ENCODE assay signal across 23 cellular contexts in genomic region chr15:69341356-69341755, GRCh38. TPM values are rescaled to one million over a fixed set of nuclear protein-coding genes. Genes with fewer than 3 reads are reported as not detected.
"Had no signal": no experiment of that assay in that cellular context is flagged by ENCODE, and none has a peak within 500 bp of the region (broad histone marks: within the 10 kb centered on the region; RNA-seq: fewer than 3 reads in every experiment).

No MANE protein-coding gene starts in this region.

- H3K4me1 ChIP-seq: ascending aorta, body of pancreas had no signal

- H3K27me3 ChIP-seq: ascending aorta, body of pancreas, cardiac muscle cell had no signal

- H3K27ac Mint-ChIP-seq: activated B cell treated with CpG ODN at 0.5 μM for 24 hours; activated CD4-positive, alpha-beta T cell treated with anti-CD3 and anti-CD28 coated beads, Interleukin-2, amount 10 ng/mL, durations not matched to agents 24 days and 14 days; activated CD8-positive, alpha-beta memory T cell treated with anti-CD3 and anti-CD28 coated beads, Interleukin-2, amount 10 ng/mL, durations not matched to agents 7 days and 5 days; activated naive CD4-positive, alpha-beta T cell treated with anti-CD3 and anti-CD28 coated beads, Interleukin-2, amount 50 U/mL, for 24 hours; activated T-cell treated with anti-CD3 and anti-CD28 coated beads, Interleukin-2, amount 50 U/mL, for 24 hours; activated T-helper 1 cell treated with anti-CD3 and anti-CD28 coated beads, Interleukin-12 subunit alpha, Interleukin-12 subunit beta, Interleukin-2, Interleukin-4 antibody, amounts not matched to agents 30 ng/mL and 10 ng/mL and 1 ng/mL, durations not matched to agents 14 hours and 24 hours and 36 hours; T-helper 17 cell had no signal

- H3K36me3 Mint-ChIP-seq: activated CD8-positive, alpha-beta memory T cell treated with anti-CD3 and anti-CD28 coated beads, Interleukin-2, amount 10 ng/mL, durations not matched to agents 7 days and 5 days; activated naive CD4-positive, alpha-beta T cell treated with anti-CD3 and anti-CD28 coated beads, Interleukin-2, amount 50 U/mL, for 24 hours had no signal

- H3K9me3 Mint-ChIP-seq: activated B cell treated with CpG ODN at 0.5 μM for 24 hours; activated CD4-positive, alpha-beta T cell treated with anti-CD3 and anti-CD28 coated beads, Interleukin-2, amount 10 ng/mL, durations not matched to agents 24 days and 14 days; activated naive CD4-positive, alpha-beta T cell treated with anti-CD3 and anti-CD28 coated beads, Interleukin-2, amount 50 U/mL, for 24 hours; activated T-cell treated with anti-CD3 and anti-CD28 coated beads, Interleukin-2, amount 50 U/mL, for 24 hours; activated T-helper 1 cell treated with anti-CD3 and anti-CD28 coated beads, Interleukin-12 subunit alpha, Interleukin-12 subunit beta, Interleukin-2, Interleukin-4 antibody, amounts not matched to agents 30 ng/mL and 10 ng/mL and 1 ng/mL, durations not matched to agents 14 hours and 24 hours and 36 hours had no signal

- H3K27me3 Mint-ChIP-seq: activated T-cell treated with anti-CD3 and anti-CD28 coated beads, Interleukin-2, amount 50 U/mL, for 24 hours had no signal

- DNase-seq: activated B cell treated with CpG ODN at 0.5 μM for 24 hours; activated CD4-positive, alpha-beta T cell treated with anti-CD3 and anti-CD28 coated beads for 1 hour; activated CD4-positive, alpha-beta T cell treated with anti-CD3 and anti-CD28 coated beads, Interleukin-2, amount 10 ng/mL, durations not matched to agents 24 days and 14 days; activated CD4-positive, alpha-beta T cell treated with anti-CD3 and anti-CD28 coated beads, Interleukin-2, amount 50 U/mL, for 48 hours; activated CD8-positive, alpha-beta memory T cell treated with anti-CD3 and anti-CD28 coated beads, Interleukin-2, amount 10 ng/mL, durations not matched to agents 7 days and 5 days; activated effector memory CD4-positive, alpha-beta T cell treated with Interleukin-2 at 50 U/mL for 16 hours; activated naive CD4-positive, alpha-beta T cell; activated T-cell treated with anti-CD3 and anti-CD28 coated beads, Interleukin-2, amount 50 U/mL, for 24 hours; body of pancreas; Karpas-422; NCI-H1092; NCI-H1417; NCI-H2029; NCI-H2107; NCI-H510A treated with DMSO at 0.1 percent for 48 hours; NCI-H69; SHP77 treated with DMSO at 0.1 percent for 48 hours; T-helper 17 cell; T-helper 9 cell had no signal

- H3K27ac ChIP-seq: ascending aorta, body of pancreas, cardiac muscle cell had no signal

- H3K9me3 ChIP-seq: ascending aorta, body of pancreas had no signal

- H3K4me3 ChIP-seq: ascending aorta, body of pancreas, cardiac muscle cell had no signal

- H3K36me3 ChIP-seq: ascending aorta, cardiac muscle cell had no signal

- ATAC-seq: activated CD8-positive, alpha-beta memory T cell treated with anti-CD3 and anti-CD28 coated beads, Interleukin-2, amount 10 ng/mL, durations not matched to agents 7 days and 5 days; body of pancreas; T-helper 17 cell had no signal

- H3K4me1 Mint-ChIP-seq: activated B cell treated with CpG ODN at 0.5 μM for 24 hours; activated naive CD4-positive, alpha-beta T cell treated with anti-CD3 and anti-CD28 coated beads, Interleukin-2, amount 50 U/mL, for 24 hours; T-helper 17 cell had no signal

- H3K4me3 Mint-ChIP-seq: activated B cell treated with CpG ODN at 0.5 μM for 24 hours; activated CD4-positive, alpha-beta T cell treated with anti-CD3 and anti-CD28 coated beads, Interleukin-2, amount 10 ng/mL, durations not matched to agents 24 days and 14 days; activated CD8-positive, alpha-beta memory T cell treated with anti-CD3 and anti-CD28 coated beads, Interleukin-2, amount 10 ng/mL, durations not matched to agents 7 days and 5 days; activated naive CD4-positive, alpha-beta T cell treated with anti-CD3 and anti-CD28 coated beads, Interleukin-2, amount 50 U/mL, for 24 hours; activated T-cell treated with anti-CD3 and anti-CD28 coated beads, Interleukin-2, amount 50 U/mL, for 24 hours; activated T-helper 1 cell treated with anti-CD3 and anti-CD28 coated beads, Interleukin-12 subunit alpha, Interleukin-12 subunit beta, Interleukin-2, Interleukin-4 antibody, amounts not matched to agents 30 ng/mL and 10 ng/mL and 1 ng/mL, durations not matched to agents 14 hours and 24 hours and 36 hours; T-helper 17 cell had no signal

RNA-seq across cellular contexts. Expression of gene PAQR5, which starts 42.6 kb away (rescaled TPM):
- total RNA-seq: activated B cell treated with CpG ODN at 0.5 μM for 24 hours; activated CD4-positive, alpha-beta T cell treated with anti-CD3 and anti-CD28 coated beads, Interleukin-2, amount 10 ng/mL, durations not matched to agents 24 days and 14 days; activated CD8-positive, alpha-beta memory T cell treated with anti-CD3 and anti-CD28 coated beads, Interleukin-2, amount 10 ng/mL, durations not matched to agents 7 days and 5 days; activated T-helper 1 cell treated with anti-CD3 and anti-CD28 coated beads, Interleukin-12 subunit alpha, Interleukin-12 subunit beta, Interleukin-2, Interleukin-4 antibody, amounts not matched to agents 30 ng/mL and 10 ng/mL and 1 ng/mL, durations not matched to agents 14 hours and 24 hours and 36 hours; T-helper 17 cell had no signal
